ENCODE assay signal across 1 cellular context in genomic region chr3:38318766-38319671, GRCh38.
TF ChIP-seq lines count a peak whose summit lies in the region.

No MANE protein-coding gene starts in this region.

TF ChIP-seq in IMR-90, 13 proteins besides CTCF, POLR2A, EP300 and RAD21:
- no peak for TF ChIP-seq RFX5 (IDR thresholded peaks at IDR 0.05; ENCODE audit: low read depth, low read length)
- TF ChIP-seq, protein P1, sequence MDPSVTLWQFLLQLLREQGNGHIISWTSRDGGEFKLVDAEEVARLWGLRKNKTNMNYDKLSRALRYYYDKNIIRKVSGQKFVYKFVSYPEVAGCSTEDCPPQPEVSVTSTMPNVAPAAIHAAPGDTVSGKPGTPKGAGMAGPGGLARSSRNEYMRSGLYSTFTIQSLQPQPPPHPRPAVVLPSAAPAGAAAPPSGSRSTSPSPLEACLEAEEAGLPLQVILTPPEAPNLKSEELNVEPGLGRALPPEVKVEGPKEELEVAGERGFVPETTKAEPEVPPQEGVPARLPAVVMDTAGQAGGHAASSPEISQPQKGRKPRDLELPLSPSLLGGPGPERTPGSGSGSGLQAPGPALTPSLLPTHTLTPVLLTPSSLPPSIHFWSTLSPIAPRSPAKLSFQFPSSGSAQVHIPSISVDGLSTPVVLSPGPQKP (IDR thresholded peaks at IDR 0.05; ENCODE audit: borderline replicate concordance, low read depth, low read length) = no peak
- no peak for TF ChIP-seq MAZ (IDR thresholded peaks at IDR 0.05; ENCODE audit: borderline replicate concordance, low read depth, low read length)
- no peak for TF ChIP-seq FOS (IDR thresholded peaks at IDR 0.05; ENCODE audit: low read depth, low read length)
- no peak for TF ChIP-seq RCOR1 (IDR thresholded peaks at IDR 0.05; ENCODE audit: insufficient replicate concordance, low read length)
- no peak for TF ChIP-seq CEBPB (IDR thresholded peaks at IDR 0.05; ENCODE audit: low read depth, low read length)
- TF ChIP-seq CHD1 (IDR thresholded peaks at IDR 0.05; ENCODE audit: low read depth, low read length) = no peak
- TF ChIP-seq, protein P2, sequence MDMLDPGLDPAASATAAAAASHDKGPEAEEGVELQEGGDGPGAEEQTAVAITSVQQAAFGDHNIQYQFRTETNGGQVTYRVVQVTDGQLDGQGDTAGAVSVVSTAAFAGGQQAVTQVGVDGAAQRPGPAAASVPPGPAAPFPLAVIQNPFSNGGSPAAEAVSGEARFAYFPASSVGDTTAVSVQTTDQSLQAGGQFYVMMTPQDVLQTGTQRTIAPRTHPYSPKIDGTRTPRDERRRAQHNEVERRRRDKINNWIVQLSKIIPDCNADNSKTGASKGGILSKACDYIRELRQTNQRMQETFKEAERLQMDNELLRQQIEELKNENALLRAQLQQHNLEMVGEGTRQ (IDR thresholded peaks at IDR 0.05; ENCODE audit: low read depth, low read length) = no peak
- peak; percentile 85 for TF ChIP-seq MAFK (IDR thresholded peaks at IDR 0.05; ENCODE audit: low read depth, low read length)
